1 cellular context compared by ENCODE assay signal in genomic region chr20:32109392-32110172, GRCh38.
TF ChIP-seq lines count a peak whose summit lies in the region.

Gene TM9SF4, plus strand, starts transcription at chr20:32109714. Its CDS starts 27 bp downstream, at chr20:32109741.

TF ChIP-seq in K562, 482 proteins besides CTCF, POLR2A, EP300 and RAD21 (continued from another document):
- TF ChIP-seq TFAP4 (CRISPR knock-in tag; IDR thresholded peaks at IDR 0.05; ENCODE audit: borderline replicate concordance) (peak; percentile 73), PTTG1 (tag; IDR thresholded peaks at IDR 0.05; ENCODE audit: low read depth) (no peak), USF1 (CRISPR knock-in tag; IDR thresholded peaks at IDR 0.05) (peak; percentile 85), E2F8 (IDR thresholded peaks at IDR 0.05; ENCODE audit: low read depth, partially characterized antibody) (peak; percentile 90), ZNF41 (CRISPR knock-in tag; conservative IDR thresholded peaks at IDR 0.05) (0 out of 2 replicates have a peak, but pooled peaks have one; percentile 18), ERF (CRISPR knock-in tag; IDR thresholded peaks at IDR 0.05) (0 out of 2 replicates have a peak, but pooled peaks have one; percentile 57), MTA1 (IDR thresholded peaks at IDR 0.05; ENCODE audit: borderline replicate concordance) (peak; percentile 98), XRCC4 (IDR thresholded peaks at IDR 0.05; ENCODE audit: extremely low read depth, insufficient read depth, insufficient read length) (no peak), MLX (CRISPR knock-in tag; conservative IDR thresholded peaks at IDR 0.05) (0 out of 4 replicates have a peak, but pooled peaks of 1 of the 2 experiments have one; percentile 36), MEF2D (tag; conservative IDR thresholded peaks at IDR 0.05; ENCODE audit: low read depth) (peak; percentile 79; the same call in 1 of the 2 replicates), DDX20 (tag; IDR thresholded peaks at IDR 0.05; ENCODE audit: low read depth) (peak; percentile 58; the same call in 1 of the 2 replicates), MCM7 (IDR thresholded peaks at IDR 0.05) (no peak), KDM4B (IDR thresholded peaks at IDR 0.05; ENCODE audit: borderline replicate concordance in 2 of 2, low read depth in 1 of 2) (peak in 1 of 2 experiments; percentile 76; a peak in 1 of 4 replicates), MBD1 (CRISPR knock-in tag; IDR thresholded peaks at IDR 0.05) (no peak), E2F6 (IDR thresholded peaks at IDR 0.05; ENCODE audit: borderline replicate concordance in 1 of 2, extremely low read depth in 1 of 2, insufficient read depth in 1 of 2, insufficient read length in 1 of 2, low read depth in 1 of 2, low read length in 1 of 2, poor library complexity in 1 of 2, severe bottlenecking in 1 of 2) (peak in 1 of 2 experiments; percentile 42), GABPB1 (CRISPR knock-in tag; IDR thresholded peaks at IDR 0.05) (peak; percentile 95), ZNF583 (CRISPR knock-in tag; IDR thresholded peaks at IDR 0.05) (0 out of 2 replicates have a peak, but pooled peaks have one; percentile 58), POU5F1 (IDR thresholded peaks at IDR 0.05; ENCODE audit: borderline replicate concordance, low read depth, low read length, partially characterized antibody) (peak; percentile 39), BRD4 (IDR thresholded peaks at IDR 0.05) (peak; percentile 96), ATF3 (IDR thresholded peaks at IDR 0.05) (peak; percentile 99), ATF3 (CRISPR knock-in tag; conservative IDR thresholded peaks at IDR 0.05) (peak; percentile 97), POLR2H (tag; IDR thresholded peaks at IDR 0.05; ENCODE audit: low read depth) (peak; percentile 73), NEUROD1 (IDR thresholded peaks at IDR 0.05; ENCODE audit: borderline replicate concordance, low read depth, low read length, partially characterized antibody) (no peak), FOXK2 (conservative IDR thresholded peaks at IDR 0.05 in 1 of 2, IDR thresholded peaks at IDR 0.05 in 1 of 2; ENCODE audit: low read depth in 2 of 2) (peak in 1 of 2 experiments; percentile 71; a peak in 3 of 4 replicates), ZNF592 (IDR thresholded peaks at IDR 0.05) (peak; percentile 38; the same call in 1 of the 2 replicates), TAF7 (tag; IDR thresholded peaks at IDR 0.05) (peak; percentile 97), ZC3H11A (IDR thresholded peaks at IDR 0.05; ENCODE audit: low read depth, low read length) (peak; percentile 86; the same call in 1 of the 2 replicates), SIN3B (IDR thresholded peaks at IDR 0.05; ENCODE audit: low read depth) (peak; percentile 95), ZNF197 (CRISPR knock-in tag; IDR thresholded peaks at IDR 0.05; ENCODE audit: low read depth) (peak; percentile 95), AFF1 (IDR thresholded peaks at IDR 0.05; ENCODE audit: low read depth in 1 of 2, partially characterized antibody in 2 of 2) (peak; percentile 66 to 92), EGR1 (conservative IDR thresholded peaks at IDR 0.05) (peak; percentile 61), CREB1 (IDR thresholded peaks at IDR 0.05) (peak; percentile 92), CREB1 (CRISPR knock-in tag; IDR thresholded peaks at IDR 0.05) (peak; percentile 93), HCFC1 (IDR thresholded peaks at IDR 0.05; ENCODE audit: low read depth, low read length) (peak; percentile 95), RB1 (IDR thresholded peaks at IDR 0.05; ENCODE audit: low read depth) (peak; percentile 76), PHF21A (IDR thresholded peaks at IDR 0.05; ENCODE audit: borderline replicate concordance, low read depth) (no peak), NBN (IDR thresholded peaks at IDR 0.05; ENCODE audit: low read depth) (peak; percentile 76), NCOA6 (IDR thresholded peaks at IDR 0.05) (no peak), TBL1XR1 (IDR thresholded peaks at IDR 0.05; ENCODE audit: low read length in 2 of 2) (no peak; a peak in 2 of 4 replicates), CBX3 (IDR thresholded peaks at IDR 0.05; ENCODE audit: borderline replicate concordance in 1 of 2, low read length in 2 of 2) (peak in 1 of 2 experiments; percentile 94; a peak in 2 of 3 replicates), TEAD2 (tag; IDR thresholded peaks at IDR 0.05) (no peak), TOE1 (IDR thresholded peaks at IDR 0.05; ENCODE audit: borderline replicate concordance) (peak; percentile 54; the same call in 1 of the 2 replicates), TOE1 (CRISPR knock-in tag; IDR thresholded peaks at IDR 0.05; ENCODE audit: borderline replicate concordance, low read depth) (no peak), PHTF2 (CRISPR knock-in tag; IDR thresholded peaks at IDR 0.05) (no peak), ATF1 (CRISPR knock-in tag; IDR thresholded peaks at IDR 0.05) (peak; percentile 87), ATF1 (tag; IDR thresholded peaks at IDR 0.05) (peak; percentile 99), BACH1 (tag; IDR thresholded peaks at IDR 0.05) (peak; percentile 64; the same call in 1 of the 2 replicates)
